8 cellular contexts compared by ENCODE assay signal in genomic region chr1:161158316-161159016, GRCh38. TPM values are rescaled to one million over a fixed set of nuclear protein-coding genes. Genes with fewer than 3 reads are reported as not detected.
A peak's percentile ranks its signal among the peaks of the same experiment; 100 is the strongest.
DNase-seq lines count a peak whose midpoint lies in the region; ATAC-seq, FAIRE-seq and TF ChIP-seq lines count a peak whose summit lies in the region.

No MANE protein-coding gene starts in this region.

- no peaks in the 10 kb centered on the region for H4K20me1 ChIP-seq in GM23248 (ENCODE audit: insufficient read depth)

- WGBS in GM23248 (ENCODE audit: low coverage in 1 of 2, low lambda C conversion rate in 2 of 2, missing lambda C conversion rate in 2 of 2), 2 experiments, result 53 to 58% methylated on average over 9 of the region's 9 CpGs

- H3K4me1 ChIP-seq in GM23248 (ENCODE audit: insufficient read depth) (peaks cover 3% of the 10 kb centered on the region; the same call in 1 of the 2 replicates), SJSA1 (replicated peaks) (peaks cover 23% of the 10 kb centered on the region)

- no peaks in the 10 kb centered on the region for H3K9me2 ChIP-seq in GM23248 (ENCODE audit: insufficient read depth)

- in situ Hi-C loops in GM23248 (cut with MboI) (no loop called here), GM13976 (cut with MboI; ENCODE audit: low sequenced_read_pairs, unreplicated experiment) (no loop called here)

- peak overlapping the region; percentile 82 for H3K4me3 ChIP-seq in GM23248
- peak overlapping the region; percentile 67; the same call in 1 of the 2 replicates for H3K4me3 ChIP-seq in SJSA1
- H3K4me3 ChIP-seq in fibroblast of pulmonary artery (replicated peaks; ENCODE audit: low read depth, low read length), result peak overlapping the region; percentile 73
- peak overlapping the region; percentile 75 for H3K4me3 ChIP-seq in skeletal muscle cell (ENCODE audit: low read depth, low read length)

- TF ChIP-seq CTCF in fibroblast of pulmonary artery (IDR thresholded peaks at IDR 0.05; ENCODE audit: low read length, missing control alignments) (no peak), GM13976 (IDR thresholded peaks at IDR 0.05; ENCODE audit: borderline replicate concordance, control extremely low read depth, extremely low read depth, insufficient read depth, missing control alignments) (no peak)

- DNase-seq in GM23248, result no peak
- DNase-seq in SJSA1 (ENCODE audit: low read depth in 1 of 2, low spot score in 2 of 2), result no peak
- no peak for DNase-seq in fibroblast of pulmonary artery (ENCODE audit: low read depth)
- no peak for DNase-seq in skeletal muscle cell (ENCODE audit: low read depth)
- no peak for DNase-seq in activated gamma-delta T cell (lab: John Stamatoyannopoulos, UW)
- no peak for DNase-seq in GM19239 (ENCODE audit: insufficient read length, low spot score)
- DNase-seq in GM13976 (ENCODE audit: low spot score), result no peak

- H2AFZ ChIP-seq in GM23248, result peak overlapping the region; percentile 88

- H3K9me3 ChIP-seq in GM23248 (ENCODE audit: low read depth) (no peaks in the 10 kb centered on the region), SJSA1 (replicated peaks) (no peaks in the 10 kb centered on the region)

- peak overlapping the region; percentile 96 for H3K4me2 ChIP-seq in GM23248 (ENCODE audit: unreplicated experiment)

- peaks cover 22% of the 10 kb centered on the region for H3F3A ChIP-seq in GM23248 (ENCODE audit: insufficient read depth)

- peak overlapping the region; percentile 93 for H3K9ac ChIP-seq in GM23248

- ATAC-seq in GM21390 (IDR thresholded peaks at IDR 0.05; ENCODE audit: unreplicated experiment), result no peak

- peaks cover 33% of the 10 kb centered on the region for H3K79me2 ChIP-seq in GM23248 (ENCODE audit: insufficient read depth)

- H3K27me3 ChIP-seq in GM23248 (replicated peaks; ENCODE audit: insufficient read depth) (no peaks in the 10 kb centered on the region), SJSA1 (replicated peaks) (no peaks in the 10 kb centered on the region)

- H3K36me3 ChIP-seq in GM23248 (ENCODE audit: low read depth), result no peaks in the 10 kb centered on the region; the same call in 1 of the 2 replicates
- H3K36me3 ChIP-seq in SJSA1, result peaks cover 66% of the 10 kb centered on the region

- FAIRE-seq in GM19239 (lab: Jason Lieb, UNC), result no peak

- H3K27ac ChIP-seq in GM23248 (peak overlapping the region; percentile 73), SJSA1 (peak overlapping the region; percentile 70)

RNA-seq across cellular contexts. Expression of gene USP21, which starts 0.8 kb away (rescaled TPM):
- total RNA-seq in GM23248 (2014; rRNA removed; shearing (Covaris generic)), result 6.3 and 10.5 TPM in 2 replicates
- 16.0 and 16.5 TPM in 2 replicates for polyA plus RNA-seq in GM23248 (2016; fragmentation: Nextera tagmentation; extraction: Ambion mirVana)
- 3.7 and 4.8 TPM in 2 replicates for total RNA-seq in SJSA1 (2014; rRNA removed; shearing (Covaris generic))

RNA-seq across cellular contexts. Expression of gene UFC1, which starts 4.7 kb away (rescaled TPM):
- 42.6 and 86.2 TPM in 2 replicates for total RNA-seq in GM23248 (2014; rRNA removed; shearing (Covaris generic))
- polyA plus RNA-seq in GM23248 (2016; fragmentation: Nextera tagmentation; extraction: Ambion mirVana), result 89.5 and 89.6 TPM in 2 replicates
- 60.4 and 105 TPM in 2 replicates for total RNA-seq in SJSA1 (2014; rRNA removed; shearing (Covaris generic))

RNA-seq across cellular contexts. Expression of gene PPOX, which starts 7.8 kb away (rescaled TPM):
- total RNA-seq in GM23248 (2014; rRNA removed; shearing (Covaris generic)), result 18.8 and 36.2 TPM in 2 replicates
- polyA plus RNA-seq in GM23248 (2016; fragmentation: Nextera tagmentation; extraction: Ambion mirVana), result 21.5 and 25.9 TPM in 2 replicates
- total RNA-seq in SJSA1 (2014; rRNA removed; shearing (Covaris generic)), result 8.9 and 27.7 TPM in 2 replicates

RNA-seq across cellular contexts. Expression of gene B4GALT3, which starts 18.8 kb away (rescaled TPM):
- total RNA-seq in GM23248 (2014; rRNA removed; shearing (Covaris generic)), result 33.3 and 34.5 TPM in 2 replicates
- polyA plus RNA-seq in GM23248 (2016; fragmentation: Nextera tagmentation; extraction: Ambion mirVana), result 30.6 and 31.3 TPM in 2 replicates
- 32.9 and 37.0 TPM in 2 replicates for total RNA-seq in SJSA1 (2014; rRNA removed; shearing (Covaris generic))

RNA-seq across cellular contexts. Expression of gene DEDD, which starts 26.0 kb away (rescaled TPM):
- total RNA-seq in GM23248 (2014; rRNA removed; shearing (Covaris generic)), result 30.4 and 36.7 TPM in 2 replicates
- 37.8 and 38.4 TPM in 2 replicates for polyA plus RNA-seq in GM23248 (2016; fragmentation: Nextera tagmentation; extraction: Ambion mirVana)
- 16.9 and 26.3 TPM in 2 replicates for total RNA-seq in SJSA1 (2014; rRNA removed; shearing (Covaris generic))
